Comparison of ENCODE assay signal across 1 cellular context in the genomic region with DNA sequence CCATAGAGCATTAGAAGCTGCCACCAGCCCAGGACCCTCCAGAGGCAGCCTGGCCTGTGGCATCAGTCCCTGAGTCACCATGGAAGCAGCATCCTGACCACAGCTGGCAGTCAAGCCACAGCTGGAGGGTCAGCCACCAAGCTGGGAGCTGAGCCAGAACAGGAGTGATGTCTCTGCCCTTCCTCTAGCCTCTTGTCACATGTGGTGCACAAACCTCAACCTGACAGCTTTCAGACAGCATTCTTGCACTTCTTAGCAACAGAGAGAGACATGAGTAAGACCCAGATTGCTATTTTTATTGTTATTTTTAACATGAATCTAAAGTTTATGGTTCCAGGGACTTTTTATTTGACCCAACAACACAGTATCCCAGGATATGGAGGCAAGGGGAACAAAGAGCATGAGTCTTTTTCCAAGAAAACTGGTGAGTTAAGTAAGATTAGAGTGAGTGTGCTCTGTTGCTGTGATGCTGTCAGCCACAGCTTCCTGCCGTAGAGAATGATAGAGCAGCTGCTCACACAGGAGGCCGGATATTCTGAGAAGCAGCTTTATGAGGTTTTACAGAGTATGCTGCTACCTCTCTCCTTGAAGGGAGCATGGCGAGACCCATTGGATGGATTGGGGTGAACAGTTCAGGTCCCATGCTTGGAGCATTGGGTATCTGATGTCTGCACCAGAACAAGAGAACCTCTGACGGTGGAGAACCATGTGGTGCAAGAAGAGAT.
TF ChIP-seq lines count a peak whose summit lies in the region.

No MANE protein-coding gene starts in this region.

TF ChIP-seq in GM12878, 131 proteins besides CTCF, POLR2A, EP300 and RAD21 (continued from another document):
- TF ChIP-seq, protein P1, sequence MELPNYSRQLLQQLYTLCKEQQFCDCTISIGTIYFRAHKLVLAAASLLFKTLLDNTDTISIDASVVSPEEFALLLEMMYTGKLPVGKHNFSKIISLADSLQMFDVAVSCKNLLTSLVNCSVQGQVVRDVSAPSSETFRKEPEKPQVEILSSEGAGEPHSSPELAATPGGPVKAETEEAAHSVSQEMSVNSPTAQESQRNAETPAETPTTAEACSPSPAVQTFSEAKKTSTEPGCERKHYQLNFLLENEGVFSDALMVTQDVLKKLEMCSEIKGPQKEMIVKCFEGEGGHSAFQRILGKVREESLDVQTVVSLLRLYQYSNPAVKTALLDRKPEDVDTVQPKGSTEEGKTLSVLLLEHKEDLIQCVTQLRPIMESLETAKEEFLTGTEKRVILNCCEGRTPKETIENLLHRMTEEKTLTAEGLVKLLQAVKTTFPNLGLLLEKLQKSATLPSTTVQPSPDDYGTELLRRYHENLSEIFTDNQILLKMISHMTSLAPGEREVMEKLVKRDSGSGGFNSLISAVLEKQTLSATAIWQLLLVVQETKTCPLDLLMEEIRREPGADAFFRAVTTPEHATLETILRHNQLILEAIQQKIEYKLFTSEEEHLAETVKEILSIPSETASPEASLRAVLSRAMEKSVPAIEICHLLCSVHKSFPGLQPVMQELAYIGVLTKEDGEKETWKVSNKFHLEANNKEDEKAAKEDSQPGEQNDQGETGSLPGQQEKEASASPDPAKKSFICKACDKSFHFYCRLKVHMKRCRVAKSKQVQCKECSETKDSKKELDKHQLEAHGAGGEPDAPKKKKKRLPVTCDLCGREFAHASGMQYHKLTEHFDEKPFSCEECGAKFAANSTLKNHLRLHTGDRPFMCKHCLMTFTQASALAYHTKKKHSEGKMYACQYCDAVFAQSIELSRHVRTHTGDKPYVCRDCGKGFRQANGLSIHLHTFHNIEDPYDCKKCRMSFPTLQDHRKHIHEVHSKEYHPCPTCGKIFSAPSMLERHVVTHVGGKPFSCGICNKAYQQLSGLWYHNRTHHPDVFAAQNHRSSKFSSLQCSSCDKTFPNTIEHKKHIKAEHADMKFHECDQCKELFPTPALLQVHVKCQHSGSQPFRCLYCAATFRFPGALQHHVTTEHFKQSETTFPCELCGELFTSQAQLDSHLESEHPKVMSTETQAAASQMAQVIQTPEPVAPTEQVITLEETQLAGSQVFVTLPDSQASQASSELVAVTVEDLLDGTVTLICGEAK (IDR thresholded peaks at IDR 0.05; ENCODE audit: borderline replicate concordance): no peak
- no peak for TF ChIP-seq WRNIP1 (IDR thresholded peaks at IDR 0.05; ENCODE audit: borderline replicate concordance, low read depth, low read length)
- TF ChIP-seq POU2F2 (IDR thresholded peaks at IDR 0.05; ENCODE audit: borderline replicate concordance, low read depth, low read length): 0 out of 3 replicates have a peak, but pooled peaks have one; percentile 11
- no peak for TF ChIP-seq HCFC1 (IDR thresholded peaks at IDR 0.05; ENCODE audit: low read length)
- TF ChIP-seq CHD2 (IDR thresholded peaks at IDR 0.05; ENCODE audit: borderline replicate concordance, low read depth, low read length): 0 out of 2 replicates have a peak, but pooled peaks have one; percentile 8
- no peak for TF ChIP-seq CEBPB (IDR thresholded peaks at IDR 0.05; ENCODE audit: borderline replicate concordance in 1 of 2, low read depth in 2 of 2, low read length in 2 of 2)
- TF ChIP-seq MTA3 (IDR thresholded peaks at IDR 0.05; ENCODE audit: borderline replicate concordance, low read length): no peak; the same call in 1 of the 2 replicates
- TF ChIP-seq EED (IDR thresholded peaks at IDR 0.05; ENCODE audit: low read depth): peak; percentile 79
- TF ChIP-seq, protein P2, sequence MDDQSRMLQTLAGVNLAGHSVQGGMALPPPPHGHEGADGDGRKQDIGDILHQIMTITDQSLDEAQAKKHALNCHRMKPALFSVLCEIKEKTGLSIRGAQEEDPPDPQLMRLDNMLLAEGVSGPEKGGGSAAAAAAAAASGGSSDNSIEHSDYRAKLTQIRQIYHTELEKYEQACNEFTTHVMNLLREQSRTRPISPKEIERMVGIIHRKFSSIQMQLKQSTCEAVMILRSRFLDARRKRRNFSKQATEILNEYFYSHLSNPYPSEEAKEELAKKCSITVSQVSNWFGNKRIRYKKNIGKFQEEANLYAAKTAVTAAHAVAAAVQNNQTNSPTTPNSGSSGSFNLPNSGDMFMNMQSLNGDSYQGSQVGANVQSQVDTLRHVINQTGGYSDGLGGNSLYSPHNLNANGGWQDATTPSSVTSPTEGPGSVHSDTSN (IDR thresholded peaks at IDR 0.05; ENCODE audit: insufficient replicate concordance, low read depth, low read length): peak; percentile 52
- TF ChIP-seq RAD51 (IDR thresholded peaks at IDR 0.05): peak; percentile 55; the same call in 1 of the 2 replicates
- TF ChIP-seq MXI1 (IDR thresholded peaks at IDR 0.05; ENCODE audit: low read depth, low read length): peak; percentile 56; the same call in 1 of the 2 replicates
- TF ChIP-seq NFIC (IDR thresholded peaks at IDR 0.05; ENCODE audit: low read depth, low read length): peak; percentile 66; the same call in 1 of the 2 replicates
- no peak for TF ChIP-seq NR2C1 (IDR thresholded peaks at IDR 0.05)
- 0 out of 2 replicates have a peak, but pooled peaks have one; percentile 22 for TF ChIP-seq GATAD2B (conservative IDR thresholded peaks at IDR 0.05; ENCODE audit: low read depth)
- TF ChIP-seq JUND (IDR thresholded peaks at IDR 0.05; ENCODE audit: low read depth, low read length): no peak
- TF ChIP-seq FOXM1 (IDR thresholded peaks at IDR 0.05; ENCODE audit: low read depth, low read length): 0 out of 2 replicates have a peak, but pooled peaks have one; percentile 38
- peak; percentile 63 for TF ChIP-seq IKZF1 (conservative IDR thresholded peaks at IDR 0.05)
- no peak for TF ChIP-seq ZNF24 (IDR thresholded peaks at IDR 0.05)
- TF ChIP-seq, protein P3, sequence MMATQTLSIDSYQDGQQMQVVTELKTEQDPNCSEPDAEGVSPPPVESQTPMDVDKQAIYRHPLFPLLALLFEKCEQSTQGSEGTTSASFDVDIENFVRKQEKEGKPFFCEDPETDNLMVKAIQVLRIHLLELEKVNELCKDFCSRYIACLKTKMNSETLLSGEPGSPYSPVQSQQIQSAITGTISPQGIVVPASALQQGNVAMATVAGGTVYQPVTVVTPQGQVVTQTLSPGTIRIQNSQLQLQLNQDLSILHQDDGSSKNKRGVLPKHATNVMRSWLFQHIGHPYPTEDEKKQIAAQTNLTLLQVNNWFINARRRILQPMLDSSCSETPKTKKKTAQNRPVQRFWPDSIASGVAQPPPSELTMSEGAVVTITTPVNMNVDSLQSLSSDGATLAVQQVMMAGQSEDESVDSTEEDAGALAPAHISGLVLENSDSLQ (IDR thresholded peaks at IDR 0.05): peak; percentile 82
- TF ChIP-seq, protein P4, sequence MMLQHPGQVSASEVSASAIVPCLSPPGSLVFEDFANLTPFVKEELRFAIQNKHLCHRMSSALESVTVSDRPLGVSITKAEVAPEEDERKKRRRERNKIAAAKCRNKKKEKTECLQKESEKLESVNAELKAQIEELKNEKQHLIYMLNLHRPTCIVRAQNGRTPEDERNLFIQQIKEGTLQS (IDR thresholded peaks at IDR 0.05; ENCODE audit: borderline replicate concordance, extremely low read depth, low read depth, low read length): no peak
- TF ChIP-seq, protein P5, sequence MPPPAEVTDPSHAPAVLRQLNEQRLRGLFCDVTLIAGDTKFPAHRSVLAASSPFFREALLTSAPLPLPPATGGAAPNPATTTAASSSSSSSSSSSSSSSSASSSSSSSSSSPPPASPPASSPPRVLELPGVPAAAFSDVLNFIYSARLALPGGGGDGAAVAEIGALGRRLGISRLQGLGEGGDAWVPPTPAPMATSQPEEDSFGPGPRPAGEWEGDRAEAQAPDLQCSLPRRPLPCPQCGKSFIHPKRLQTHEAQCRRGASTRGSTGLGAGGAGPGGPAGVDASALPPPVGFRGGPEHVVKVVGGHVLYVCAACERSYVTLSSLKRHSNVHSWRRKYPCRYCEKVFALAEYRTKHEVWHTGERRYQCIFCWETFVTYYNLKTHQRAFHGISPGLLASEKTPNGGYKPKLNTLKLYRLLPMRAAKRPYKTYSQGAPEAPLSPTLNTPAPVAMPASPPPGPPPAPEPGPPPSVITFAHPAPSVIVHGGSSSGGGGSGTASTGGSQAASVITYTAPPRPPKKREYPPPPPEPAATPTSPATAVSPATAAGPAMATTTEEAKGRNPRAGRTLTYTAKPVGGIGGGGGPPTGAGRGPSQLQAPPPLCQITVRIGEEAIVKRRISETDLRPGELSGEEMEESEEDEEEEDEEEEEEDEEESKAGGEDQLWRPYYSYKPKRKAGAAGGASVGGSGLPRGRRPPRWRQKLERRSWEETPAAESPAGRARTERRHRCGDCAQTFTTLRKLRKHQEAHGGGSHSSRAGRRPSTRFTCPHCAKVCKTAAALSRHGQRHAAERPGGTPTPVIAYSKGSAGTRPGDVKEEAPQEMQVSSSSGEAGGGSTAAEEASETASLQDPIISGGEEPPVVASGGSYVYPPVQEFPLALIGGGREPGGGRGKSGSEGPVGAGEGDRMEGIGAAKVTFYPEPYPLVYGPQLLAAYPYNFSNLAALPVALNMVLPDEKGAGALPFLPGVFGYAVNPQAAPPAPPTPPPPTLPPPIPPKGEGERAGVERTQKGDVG (CRISPR knock-in tag; IDR thresholded peaks at IDR 0.05): no peak
- TF ChIP-seq ZZZ3 (IDR thresholded peaks at IDR 0.05; ENCODE audit: control insufficient read depth, insufficient read length, low read depth): no peak
- TF ChIP-seq BRCA1 (IDR thresholded peaks at IDR 0.05; ENCODE audit: low read depth, low read length): no peak
- no peak for TF ChIP-seq POLR2AphosphoS5 (IDR thresholded peaks at IDR 0.05; ENCODE audit: low read length)
- TF ChIP-seq SMARCA5 (IDR thresholded peaks at IDR 0.05): no peak
- no peak for TF ChIP-seq RCOR1 (conservative IDR thresholded peaks at IDR 0.05; ENCODE audit: low read depth, low read length)
- TF ChIP-seq NR2F1 (conservative IDR thresholded peaks at IDR 0.05): peak; percentile 61; the same call in 1 of the 2 replicates
- TF ChIP-seq TAF1 (IDR thresholded peaks at IDR 0.05; ENCODE audit: borderline replicate concordance, low read depth, low read length): no peak
- TF ChIP-seq, protein P6, sequence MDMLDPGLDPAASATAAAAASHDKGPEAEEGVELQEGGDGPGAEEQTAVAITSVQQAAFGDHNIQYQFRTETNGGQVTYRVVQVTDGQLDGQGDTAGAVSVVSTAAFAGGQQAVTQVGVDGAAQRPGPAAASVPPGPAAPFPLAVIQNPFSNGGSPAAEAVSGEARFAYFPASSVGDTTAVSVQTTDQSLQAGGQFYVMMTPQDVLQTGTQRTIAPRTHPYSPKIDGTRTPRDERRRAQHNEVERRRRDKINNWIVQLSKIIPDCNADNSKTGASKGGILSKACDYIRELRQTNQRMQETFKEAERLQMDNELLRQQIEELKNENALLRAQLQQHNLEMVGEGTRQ (IDR thresholded peaks at IDR 0.05; ENCODE audit: borderline replicate concordance, low read depth, low read length): no peak; the same call in 1 of the 2 replicates
- TF ChIP-seq SREBF1 (IDR thresholded peaks at IDR 0.05; ENCODE audit: low read length): no peak
- no peak for TF ChIP-seq NBN (IDR thresholded peaks at IDR 0.05)
- TF ChIP-seq ZNF622 (IDR thresholded peaks at IDR 0.05): no peak
- no peak for TF ChIP-seq SRF (IDR thresholded peaks at IDR 0.05; ENCODE audit: low read depth in 2 of 2, low read length in 2 of 2)
- TF ChIP-seq TCF12 (IDR thresholded peaks at IDR 0.05; ENCODE audit: low read depth, low read length): peak; percentile 82
- TF ChIP-seq, protein P7, sequence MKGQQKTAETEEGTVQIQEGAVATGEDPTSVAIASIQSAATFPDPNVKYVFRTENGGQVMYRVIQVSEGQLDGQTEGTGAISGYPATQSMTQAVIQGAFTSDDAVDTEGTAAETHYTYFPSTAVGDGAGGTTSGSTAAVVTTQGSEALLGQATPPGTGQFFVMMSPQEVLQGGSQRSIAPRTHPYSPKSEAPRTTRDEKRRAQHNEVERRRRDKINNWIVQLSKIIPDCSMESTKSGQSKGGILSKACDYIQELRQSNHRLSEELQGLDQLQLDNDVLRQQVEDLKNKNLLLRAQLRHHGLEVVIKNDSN (IDR thresholded peaks at IDR 0.05; ENCODE audit: borderline replicate concordance, extremely low read length, insufficient read depth, low read depth, low read length): peak; percentile 24
- no peak for TF ChIP-seq ZBED1 (IDR thresholded peaks at IDR 0.05; ENCODE audit: borderline replicate concordance)
